8 cellular contexts compared by ENCODE assay signal in the genomic region with DNA sequence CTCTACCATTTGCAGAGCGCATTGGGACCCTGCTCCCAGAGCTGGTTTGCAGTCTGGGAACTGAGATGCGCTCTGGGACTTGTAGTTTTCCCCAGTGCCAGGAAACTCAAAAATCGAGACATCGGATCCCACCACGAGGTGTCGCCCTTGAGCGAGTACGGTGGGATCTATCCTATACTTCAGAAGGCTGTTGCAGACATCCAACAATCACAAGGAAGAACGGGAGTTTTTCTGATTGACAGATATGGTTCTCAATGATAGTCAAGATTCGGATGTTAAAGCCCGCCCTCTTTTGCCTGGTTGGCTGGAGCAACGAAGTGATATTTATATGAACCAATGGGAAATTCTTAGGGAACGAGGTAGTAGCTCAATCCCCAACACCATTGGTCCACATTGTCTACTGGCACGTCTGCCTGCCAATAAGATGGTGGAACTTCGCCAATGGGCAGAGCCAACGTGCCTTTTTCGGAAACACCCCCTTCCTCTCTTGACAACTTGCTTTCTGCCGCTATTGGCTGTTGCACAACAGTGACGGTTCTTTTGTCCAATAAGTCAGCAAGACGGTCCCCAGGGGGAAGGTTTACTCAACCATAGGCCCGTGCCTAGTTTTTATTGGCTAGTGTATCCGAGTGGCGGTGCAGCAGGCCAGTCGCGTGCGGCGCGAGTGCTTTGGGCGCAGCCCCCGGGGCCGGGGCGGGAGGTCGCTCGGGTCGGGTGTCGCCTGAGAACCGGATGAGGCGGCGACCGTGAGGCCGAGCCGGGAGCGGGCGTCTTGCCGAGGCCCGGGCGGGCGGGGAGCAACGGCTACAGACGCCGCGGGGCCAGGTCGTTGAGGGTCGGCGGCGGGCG. TPM values are rescaled to one million over a fixed set of nuclear protein-coding genes. Genes with fewer than 3 reads are reported as not detected.
DNase-seq lines count a peak whose midpoint lies in the region; ATAC-seq and TF ChIP-seq lines count a peak whose summit lies in the region.

TSS of gene DNM2 (plus strand) at position 724 of the 849 bp plus-strand sequence. CDS start 164 bp downstream, outside the sequence.

- no peaks in the 10 kb centered on the region for H3K27me3 ChIP-seq in adrenal gland
- H3K27me3 ChIP-seq in heart left ventricle: no peaks in the 10 kb centered on the region
- H3K27me3 ChIP-seq in upper lobe of right lung: no peaks in the 10 kb centered on the region

- TF ChIP-seq CTCF in GM12874 (IDR thresholded peaks at IDR 0.05; ENCODE audit: insufficient read depth, low read depth, low read length): peak; percentile 72
- TF ChIP-seq CTCF in adrenal gland (IDR thresholded peaks at IDR 0.05): peak; percentile 73 to 94 (median 92)
- peak; percentile 77 to 96 (median 86) for TF ChIP-seq CTCF in heart left ventricle (IDR thresholded peaks at IDR 0.05)
- TF ChIP-seq CTCF in upper lobe of right lung (IDR thresholded peaks at IDR 0.05): peak; percentile 86

- H3K27ac Mint-ChIP-seq in T-cell: peak within 1 kb of the TSS; percentile 90 to 92

- H3K4me1 ChIP-seq in adrenal gland (replicated peaks in 1 of 2) (peaks cover 18 to 38% of the 10 kb centered on the region in 2 donors), heart left ventricle (peaks cover 8 to 45% (median 27%) of the 10 kb centered on the region in 12 donors), upper lobe of right lung (peaks cover 28% of the 10 kb centered on the region)

- ATAC-seq in HG02798 (IDR thresholded peaks at IDR 0.05; ENCODE audit: poor library complexity, unreplicated experiment) (peak; percentile 89), T-cell (replicated peaks in 1 of 4) (peak; percentile 85 to 88 (median 86)), heart left ventricle (peak; percentile 91 to 95 (median 94)), upper lobe of right lung (peak; percentile 94)

- intact Hi-C loops in adrenal gland (cut with DNase I): loop anchor here (2.0 to 10.0 kb wide), 4 partner anchors 51 to 150 kb away; no protein-coding TSS in a partner anchor
- intact Hi-C loops in heart left ventricle (cut with DNase I): loop anchor here (1.0 to 10.0 kb wide), 12 partner anchors 35 to 153 kb away; partner anchors contain the start of gene TMED1 (in 1 of the 10)
- intact Hi-C loops in posterior cingulate gyrus (cut with DNase I): loop anchor here (1.0 to 10.0 kb wide), 3 partner anchors 53 to 145 kb away; partner anchors contain the start of gene TMED1
- intact Hi-C loops in upper lobe of right lung (cut with DNase I): loop anchor here (10.0 kb wide), 1 partner anchor 57 kb away; no protein-coding TSS in a partner anchor

- peaks cover 32 to 44% (median 38%) of the 10 kb centered on the region in 3 donors for H3K4me1 Mint-ChIP-seq in T-cell

- CTCF ChIA-PET in T-cell (lab: Charles Lee): interaction anchor here (0.5 to 3.1 kb wide), 30 partner anchors 10 to 205 kb away, joined by 3 to 45 read pairs (median 5); partner anchors contain the start of genes QTRT1 (in 1 of the 2) and TMED1 (in 1 of the 2)

- peaks cover 7% of the 10 kb centered on the region for H3K36me3 Mint-ChIP-seq in T-cell

- H3K36me3 ChIP-seq in adrenal gland (replicated peaks in 1 of 2) (peaks cover 0 to 4% of the 10 kb centered on the region in 2 donors), heart left ventricle (peaks cover 0 to 23% (median 10%) of the 10 kb centered on the region in 9 donors), upper lobe of right lung (peaks cover 5% of the 10 kb centered on the region)

- peak; percentile 100 for DNase-seq in NCI-H1436 (lab: John Stamatoyannopoulos, UW)
- DNase-seq in T-cell: peak; percentile 93 to 99 (median 97)
- DNase-seq in adrenal gland: peak; percentile 99 to 100 (median 99)
- DNase-seq in heart left ventricle: peak; percentile 99
- peak; percentile 97 to 100 (median 98) for DNase-seq in posterior cingulate gyrus
- peak; percentile 99 for DNase-seq in upper lobe of right lung

- POLR2A ChIA-PET in T-cell (lab: Charles Lee): interaction anchor here (0.6 to 1.7 kb wide), 7 partner anchors 14 to 153 kb away, joined by 3 to 12 read pairs (median 3); partner anchors contain the start of gene QTRT1 (in 1 of the 2)

- H3K4me3 Mint-ChIP-seq in T-cell: peak within 1 kb of the TSS; percentile 89 to 98 (median 90)

- WGBS in adrenal gland, 4 donors: 0% methylated on average over 19 to 57 of the region's 57 CpGs
- WGBS in heart left ventricle, 4 donors: 0% methylated on average over 29 to 57 of the region's 57 CpGs

- H3K27ac ChIP-seq in adrenal gland: peak within 1 kb of the TSS; percentile 73 to 99 (median 94)
- peak within 1 kb of the TSS; percentile 78 to 100 (median 98) for H3K27ac ChIP-seq in heart left ventricle
- peak within 1 kb of the TSS; percentile 96 for H3K27ac ChIP-seq in upper lobe of right lung

- H3K9me3 Mint-ChIP-seq in T-cell: no peaks in the 10 kb centered on the region

- peak within 1 kb of the TSS; percentile 26 to 100 (median 90) for H3K4me3 ChIP-seq in adrenal gland
- H3K4me3 ChIP-seq in heart left ventricle: peak within 1 kb of the TSS; percentile 91 to 100 (median 98)
- H3K4me3 ChIP-seq in upper lobe of right lung: peak within 1 kb of the TSS; percentile 96

- no peaks in the 10 kb centered on the region for H3K27me3 Mint-ChIP-seq in T-cell

- TF ChIP-seq POLR2A in adrenal gland (IDR thresholded peaks at IDR 0.05) (peak; percentile 64 to 82), heart left ventricle (IDR thresholded peaks at IDR 0.05) (peak; percentile 66 to 89)

- H3K9me3 ChIP-seq in adrenal gland (replicated peaks in 1 of 3) (no peaks in the 10 kb centered on the region), heart left ventricle (no peaks in the 10 kb centered on the region), upper lobe of right lung (no peaks in the 10 kb centered on the region)

RNA-seq across cellular contexts. Expression of gene DNM2, which starts in this region (rescaled TPM):
- 100 to 1,000 TPM; 272 to 329 (median 297) TPM for total RNA-seq in T-cell
- total RNA-seq in adrenal gland: 100 to 1,000 TPM; 134 to 196 (median 170) TPM
- polyA plus RNA-seq in adrenal gland: 100 to 1,000 TPM; 103 to 157 (median 124) TPM
- total RNA-seq in heart left ventricle: 100 to 1,000 TPM in 8 of 9 donors, 10 to 100 TPM in 1; 98.9 to 204 (median 137) TPM
- 100 to 1,000 TPM in 1 of 2 donors, 10 to 100 TPM in 1; 98.9 to 118 TPM for polyA plus RNA-seq in heart left ventricle
- total RNA-seq in upper lobe of right lung: 280 TPM

Comparison
In these comparisons a context has a peak if more than half of its experiments do, and no peak if none do; other contexts are left out.
1. Peak in every context shown above with its lines: DNase-seq, ATAC-seq, H3K4me3 ChIP-seq and H3K27ac ChIP-seq.